7 cellular contexts compared by ENCODE assay signal in the genomic region with DNA sequence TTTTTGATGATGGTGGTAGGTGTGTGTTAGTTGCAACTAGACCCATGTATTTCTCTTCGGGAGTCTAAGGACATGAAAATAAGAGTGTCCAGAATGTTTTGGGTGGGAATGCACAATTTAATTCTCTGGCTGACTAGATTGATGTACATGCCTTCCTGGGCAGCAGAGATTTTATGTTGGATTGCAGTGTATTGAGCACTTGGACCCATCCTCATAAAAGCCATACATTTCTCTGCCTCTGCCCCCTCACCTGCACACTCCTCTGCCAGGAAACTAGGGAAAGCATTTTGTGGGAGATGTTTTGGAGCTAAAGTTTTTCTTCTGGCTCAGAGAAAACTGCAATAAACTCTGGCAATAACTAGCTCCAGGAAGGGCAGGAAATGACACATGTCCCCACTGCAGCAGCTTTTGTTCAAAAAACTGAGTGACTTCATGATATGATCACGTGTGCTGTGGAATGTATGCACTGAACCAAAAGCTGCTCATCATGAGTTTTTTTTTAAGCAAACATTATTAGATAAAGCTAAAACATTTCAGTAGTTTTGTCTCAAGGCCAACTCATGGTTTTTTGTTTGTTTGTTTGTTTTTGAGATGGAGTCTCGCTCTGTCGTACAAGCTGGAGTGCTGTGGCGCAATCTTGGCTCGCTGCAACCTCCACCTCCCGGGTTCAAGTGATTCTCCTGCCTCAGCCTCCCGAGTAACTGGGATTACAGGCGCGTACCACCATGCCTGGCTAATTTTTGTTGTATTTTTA. TPM values are rescaled to one million over a fixed set of nuclear protein-coding genes. Genes with fewer than 3 reads are reported as not detected.
DNase-seq lines count a peak whose midpoint lies in the region; ATAC-seq and TF ChIP-seq lines count a peak whose summit lies in the region.
"Had no signal": no experiment of that assay in that cellular context is flagged by ENCODE, and none has a peak within 500 bp of the region (broad histone marks: within the 10 kb centered on the region; RNA-seq: fewer than 3 reads in every experiment).

No MANE protein-coding gene starts in this region.

- DNase-seq in KBM-7 (peak; percentile 27), brain microvascular endothelial cell (peak; percentile 84), omental fat pad (ENCODE audit: low spot score) (no peak), H7 (no peak)
- no peak for DNase-seq in effector CD4-positive, alpha-beta T cell

- in situ Hi-C loops in KBM-7 (cut with MboI; ENCODE audit: low pct_unique_long_range_greater_than_20kb, low sequenced_read_pairs) (no loop called here), brain microvascular endothelial cell (cut with HindIII; ENCODE audit: low pct_ligation_motif_present, low sequenced_read_pairs) (no loop called here)

- no peak for TF ChIP-seq CTCF in brain microvascular endothelial cell (IDR thresholded peaks at IDR 0.05; ENCODE audit: low read depth, low read length, missing control alignments)
- TF ChIP-seq CTCF in omental fat pad (IDR thresholded peaks at IDR 0.05) = no peak

- no peaks in the 10 kb centered on the region for H3K27me3 ChIP-seq in brain microvascular endothelial cell (replicated peaks)
- no peaks in the 10 kb centered on the region for H3K27me3 ChIP-seq in H7 (ENCODE audit: control insufficient read depth, insufficient read depth, low read length)

- peak overlapping the region; percentile 79 for H3K27ac ChIP-seq in brain microvascular endothelial cell
- H3K27ac ChIP-seq: VCaP had no signal

- peak; percentile 33 for ATAC-seq in omental fat pad (ENCODE audit: low FRiP score)
- ATAC-seq in GM19397 (IDR thresholded peaks at IDR 0.05; ENCODE audit: unreplicated experiment) = no peak

- H3K4me3 ChIP-seq in brain microvascular endothelial cell (ENCODE audit: low read depth, low read length) (peak overlapping the region; percentile 4), H7 (ENCODE audit: insufficient read depth, low read depth, low read length) (no peak overlapping the region)

- H3K36me3 ChIP-seq in brain microvascular endothelial cell (replicated peaks) = peaks cover 14% of the 10 kb centered on the region
- no peaks in the 10 kb centered on the region for H3K36me3 ChIP-seq in H7 (replicated peaks; ENCODE audit: control insufficient read depth, insufficient read depth, low read length)

RNA-seq across cellular contexts. Expression of a gene that starts 17.6 kb away (rescaled TPM):
- total RNA-seq in omental fat pad = 10 to 100 TPM; 27.1 to 38.5 (median 32.9) TPM
- 39.1 and 47.1 TPM in 2 replicates for total RNA-seq in H7 (2014; rRNA removed; shearing (Covaris generic))

RNA-seq across cellular contexts. Expression of a gene that starts 34.2 kb away (rescaled TPM):
- total RNA-seq in omental fat pad = 10 to 100 TPM in 1 of 4 donors, 1 to 10 TPM in 3; 4.2 to 11.2 (median 6.2) TPM
- 9.6 and 11.0 TPM in 2 replicates for total RNA-seq in H7 (2014; rRNA removed; shearing (Covaris generic))

RNA-seq across cellular contexts. Expression of a gene that starts 36.6 kb away (rescaled TPM):
- total RNA-seq in omental fat pad = 10 to 100 TPM; 21.5 to 52.0 (median 37.9) TPM
- 30.7 and 42.5 TPM in 2 replicates for total RNA-seq in H7 (2014; rRNA removed; shearing (Covaris generic))

RNA-seq across cellular contexts. Expression of a gene that starts 40.6 kb away (rescaled TPM):
- 10 to 100 TPM; 28.8 to 54.2 (median 42.7) TPM for total RNA-seq in omental fat pad
- 58.4 and 78.1 TPM in 2 replicates for total RNA-seq in H7 (2014; rRNA removed; shearing (Covaris generic))

RNA-seq across cellular contexts. Expression of a gene that starts 47.9 kb away (rescaled TPM):
- total RNA-seq in omental fat pad = not detected
- not detected in 2 replicates for total RNA-seq in H7 (2014; rRNA removed; shearing (Covaris generic))

Comparison
In these comparisons a context has a peak if more than half of its experiments do, and no peak if none do; other contexts are left out.
1. DNase-seq: peak in KBM-7 (single experiment) and brain microvascular endothelial cell (single experiment); none in omental fat pad (single experiment), effector CD4-positive, alpha-beta T cell (single experiment) and H7 (single experiment).